Comparison of ENCODE assay signal across 20 cellular contexts in the genomic region with DNA sequence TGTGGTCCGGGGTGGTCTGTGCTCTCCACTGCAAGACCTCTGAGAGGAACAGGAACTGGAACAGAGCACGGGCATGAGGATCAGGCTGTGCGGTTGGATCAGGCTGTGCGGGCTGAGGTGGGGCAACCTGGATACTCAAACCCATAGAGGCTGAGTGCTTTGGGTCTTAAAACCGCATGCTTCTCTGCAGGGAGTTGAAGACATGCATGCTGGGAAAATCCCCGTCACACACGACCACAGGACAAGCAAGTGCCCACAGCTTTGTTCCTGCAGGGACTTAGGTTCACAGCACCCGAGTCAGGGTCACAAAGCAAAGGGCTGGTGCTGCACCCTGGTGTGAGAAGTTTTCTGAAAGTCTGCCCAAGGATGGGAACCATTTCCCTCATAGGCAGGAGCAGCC.
DNase-seq lines count a peak whose midpoint lies in the region; ATAC-seq and TF ChIP-seq lines count a peak whose summit lies in the region.
"Had no signal": no experiment of that assay in that cellular context is flagged by ENCODE, and none has a peak within 500 bp of the region (broad histone marks: within the 10 kb centered on the region; RNA-seq: fewer than 3 reads in every experiment).

No MANE protein-coding gene starts in this region.

- ATAC-seq in activated B cell treated with CpG ODN at 0.5 μM for 24 hours (ENCODE audit: low read depth) (peak; percentile 37), HG02970 (IDR thresholded peaks at IDR 0.05; ENCODE audit: low FRiP score, unreplicated experiment) (no peak)
- ATAC-seq: Panc1 had no signal

- in situ Hi-C loops in mammary epithelial cell (cut with MboI; ENCODE audit: low sequenced_read_pairs in 2 of 2) = no loop called here

- peaks cover 33% of the 10 kb centered on the region for H3K27me3 Mint-ChIP-seq in MCF 10A (ENCODE audit: insufficient read depth, unreplicated experiment)
- H3K27me3 Mint-ChIP-seq in activated B cell treated with CpG ODN at 0.5 μM for 24 hours = peaks cover 4% of the 10 kb centered on the region

- CTCF ChIA-PET in MCF 10A (lab: Yijun Ruan, JAX) = interaction anchor here (0.8 to 0.9 kb wide), 2 partner anchors 138 to 172 kb away, joined by 3 read pairs; no protein-coding TSS in a partner anchor
- CTCF ChIA-PET in mammary epithelial cell (lab: Charles Lee; ENCODE audit: low non-redundant PET) = no interaction called here
- CTCF ChIA-PET in activated B cell treated with CpG ODN at 0.5 μM for 24 hours (lab: Charles Lee) = interaction anchor here (1.3 kb wide), 1 partner anchor 39 kb away, joined by 3 read pairs; no protein-coding TSS in a partner anchor

- H3K79me2 ChIP-seq in mammary epithelial cell (ENCODE audit: insufficient read depth, low read length) = no peaks in the 10 kb centered on the region

- H3K4me1 Mint-ChIP-seq in MCF 10A (ENCODE audit: insufficient read depth, unreplicated experiment) (no peaks in the 10 kb centered on the region), activated B cell treated with CpG ODN at 0.5 μM for 24 hours (peaks cover 3% of the 10 kb centered on the region)
- H3K4me1 Mint-ChIP-seq: CD14-positive monocyte had no signal

- H3K9me3 ChIP-seq in mammary epithelial cell (replicated peaks; ENCODE audit: insufficient read depth, low read length) (peaks cover 27% of the 10 kb centered on the region), spleen (no peaks in the 10 kb centered on the region)

- WGBS in mammary epithelial cell (ENCODE audit: low coverage, missing lambda C conversion rate) = 82% methylated on average over 7 of the region's 8 CpGs
- WGBS in spleen, 5 donors = 70 to 81% (median 78%) methylated on average over 6 to 8 of the region's 8 CpGs

- TF ChIP-seq CTCF in MCF 10A (IDR thresholded peaks at IDR 0.05; ENCODE audit: unreplicated experiment) (no peak), mammary epithelial cell (conservative IDR thresholded peaks at IDR 0.05 in 1 of 2, IDR thresholded peaks at IDR 0.05 in 1 of 2; ENCODE audit: extremely low read depth in 1 of 2, insufficient read depth in 1 of 2, low read depth in 1 of 2, low read length in 2 of 2) (no peak), activated B cell treated with CpG ODN at 0.5 μM for 24 hours (IDR thresholded peaks at IDR 0.05) (no peak), spleen (IDR thresholded peaks at IDR 0.05 in 8 of 11, conservative IDR thresholded peaks at IDR 0.05 in 3 of 11) (peak in 2 of 11 experiments; percentile 8 to 22)

- BruUV-seq in MCF 10A (replicated peaks; lab: Mats Ljungman, UMichigan) (no TSS peak), mammary epithelial cell (replicated peaks; lab: Mats Ljungman, UMichigan) (no TSS peak)

- no peak overlapping the region for H3K9ac ChIP-seq in mammary epithelial cell (ENCODE audit: insufficient read depth, low read length)

- no peaks in the 10 kb centered on the region for H3K9me3 Mint-ChIP-seq in MCF 10A (ENCODE audit: unreplicated experiment)
- H3K9me3 Mint-ChIP-seq in activated B cell treated with CpG ODN at 0.5 μM for 24 hours = no peaks in the 10 kb centered on the region

- no peak for TF ChIP-seq POLR2A in spleen (IDR thresholded peaks at IDR 0.05)

- no peak overlapping the region for H3K4me3 ChIP-seq in mammary epithelial cell (replicated peaks in 1 of 3; ENCODE audit: insufficient read depth in 1 of 3, low read depth in 2 of 3, low read length in 3 of 3)
- H3K4me3 ChIP-seq in spleen = no peak overlapping the region

- H3K4me3 Mint-ChIP-seq in MCF 10A (ENCODE audit: unreplicated experiment) (no peak overlapping the region), activated B cell treated with CpG ODN at 0.5 μM for 24 hours (no peak overlapping the region)
- H3K4me3 Mint-ChIP-seq: CD14-positive monocyte had no signal

- DNase-seq in MCF 10A (ENCODE audit: unreplicated experiment) = peak; percentile 14
- no peak for DNase-seq in mammary epithelial cell
- DNase-seq in MV-4-11 (lab: John Stamatoyannopoulos, UW) = peak; percentile 72
- DNase-seq in activated B cell treated with CpG ODN at 0.5 μM for 24 hours = no peak
- DNase-seq in spleen = peak; percentile 64
- no peak for DNase-seq in nucleus accumbens (lab: John Stamatoyannopoulos, UW)
- DNase-seq in Ammon's horn (ENCODE audit: low spot score) = no peak
- DNase-seq: COR-L47, DMS153, H7, IMR-90, Kasumi-1, NCI-H1092, NCI-H345, NCI-H526 treated with DMSO at 0.1 percent for 48 hours, SHP77 treated with DMSO at 0.1 percent for 48 hours had no signal

- POLR2A ChIA-PET in MCF 10A (lab: Yijun Ruan, JAX) (interaction anchor here (0.6 kb wide), 1 partner anchor 158 kb away, joined by 4 read pairs; no protein-coding TSS in a partner anchor), activated B cell treated with CpG ODN at 0.5 μM for 24 hours (lab: Charles Lee) (no interaction called here)

- H4K20me1 ChIP-seq in mammary epithelial cell (ENCODE audit: insufficient read depth, low read length) = no peaks in the 10 kb centered on the region

- H3K36me3 ChIP-seq in mammary epithelial cell (ENCODE audit: insufficient read depth, low read length) (no peaks in the 10 kb centered on the region), spleen (peaks cover 0 to 85% (median 7%) of the 10 kb centered on the region in 6 donors)

- dilution Hi-C loops in mammary epithelial cell (cut with HindIII; ENCODE audit: low sequenced_read_pairs) = no loop called here

- H3K36me3 Mint-ChIP-seq in MCF 10A (ENCODE audit: insufficient read depth, unreplicated experiment) (no peaks in the 10 kb centered on the region), activated B cell treated with CpG ODN at 0.5 μM for 24 hours (ENCODE audit: low read depth) (no peaks in the 10 kb centered on the region)
- H3K36me3 Mint-ChIP-seq: CD14-positive monocyte had no signal

- H3K4me1 ChIP-seq in mammary epithelial cell (ENCODE audit: insufficient read depth, low read length) = no peaks in the 10 kb centered on the region
- no peaks in the 10 kb centered on the region for H3K4me1 ChIP-seq in spleen

- H3K27ac ChIP-seq in mammary epithelial cell (ENCODE audit: insufficient read depth, low read depth, low read length) (no peak overlapping the region), spleen (no peak overlapping the region)
- H3K27ac ChIP-seq: 22Rv1 had no signal

- intact Hi-C loops in MCF 10A (cut with micrococcal nuclease) (no loop called here), mammary epithelial cell (cut with micrococcal nuclease) (no loop called here), activated B cell treated with CpG ODN at 0.5 μM for 24 hours (cut with micrococcal nuclease) (loop anchor here (1.0 to 5.0 kb wide), 2 partner anchors 74 to 178 kb away; no protein-coding TSS in a partner anchor), spleen (cut with DNase I; ENCODE audit: low total_unique reads) (no loop called here)

- H3K27ac Mint-ChIP-seq in MCF 10A (ENCODE audit: low read depth, unreplicated experiment) = no peak overlapping the region
- H3K27ac Mint-ChIP-seq in activated B cell treated with CpG ODN at 0.5 μM for 24 hours = no peak overlapping the region
- H3K27ac Mint-ChIP-seq: CD14-positive monocyte had no signal

- no peak overlapping the region for H2AFZ ChIP-seq in mammary epithelial cell (ENCODE audit: low read depth, low read length)

- H3K4me2 ChIP-seq in mammary epithelial cell (ENCODE audit: insufficient read depth, low read depth, low read length) = no peak overlapping the region

- H3K27me3 ChIP-seq in mammary epithelial cell (ENCODE audit: insufficient read depth, low read length) (no peaks in the 10 kb centered on the region), spleen (replicated peaks in 1 of 7) (no peaks in the 10 kb centered on the region)

Comparison
In these comparisons a context has a peak if more than half of its experiments do, and no peak if none do; other contexts are left out.
1. DNase-seq: peak in MCF 10A (single experiment), MV-4-11 (single experiment) and spleen (single experiment); none in mammary epithelial cell (single experiment), activated B cell treated with CpG ODN at 0.5 μM for 24 hours (single experiment), nucleus accumbens (0 of 56) and Ammon's horn (single experiment).